In genomic region chr11:69078930-69079607, GRCh38 we compare ENCODE assay signal across 16 cellular contexts.
"Had no signal": no experiment of that assay in that cellular context is flagged by ENCODE, and none has a peak within 500 bp of the region (broad histone marks: within the 10 kb centered on the region; RNA-seq: fewer than 3 reads in every experiment).

No MANE protein-coding gene starts in this region.

- H3K9me3 ChIP-seq: neutrophil, right atrium auricular region had no signal

- ATAC-seq: activated T-cell treated with anti-CD3 and anti-CD28 coated beads, Interleukin-2, amount 50 U/mL, for 4 hours; stimulated activated effector memory CD8-positive, alpha-beta T cell treated with anti-CD3 and anti-CD28 coated beads, Interleukin-12 subunit alpha, Interleukin-12 subunit beta, amount 100 ng/mL, for 72 hours had no signal

- H3K27ac Mint-ChIP-seq: activated B cell treated with CpG ODN at 0.5 μM for 24 hours; activated naive CD8-positive, alpha-beta T cell treated with anti-CD3 and anti-CD28 coated beads for 36 hours had no signal

- H3K9me3 Mint-ChIP-seq: activated B cell treated with CpG ODN at 0.5 μM for 24 hours; activated naive CD8-positive, alpha-beta T cell treated with anti-CD3 and anti-CD28 coated beads for 36 hours; activated T-cell treated with anti-CD3 and anti-CD28 coated beads, Interleukin-2, amount 50 U/mL, for 4 hours; stimulated activated effector memory CD8-positive, alpha-beta T cell treated with anti-CD3 and anti-CD28 coated beads, Interleukin-12 subunit alpha, Interleukin-12 subunit beta, amount 100 ng/mL, for 72 hours had no signal

- H3K27me3 Mint-ChIP-seq: activated B cell treated with CpG ODN at 0.5 μM for 24 hours; activated naive CD8-positive, alpha-beta T cell treated with anti-CD3 and anti-CD28 coated beads for 36 hours had no signal

- H3K4me3 ChIP-seq: lung, right atrium auricular region, SK-N-MC had no signal

- H3K36me3 Mint-ChIP-seq: stimulated activated effector memory CD8-positive, alpha-beta T cell treated with anti-CD3 and anti-CD28 coated beads, Interleukin-12 subunit alpha, Interleukin-12 subunit beta, amount 100 ng/mL, for 72 hours had no signal

- H3K4me3 Mint-ChIP-seq: activated B cell treated with CpG ODN at 0.5 μM for 24 hours; activated naive CD8-positive, alpha-beta T cell treated with anti-CD3 and anti-CD28 coated beads for 36 hours; activated T-cell treated with anti-CD3 and anti-CD28 coated beads, Interleukin-2, amount 50 U/mL, for 4 hours; stimulated activated effector memory CD8-positive, alpha-beta T cell treated with anti-CD3 and anti-CD28 coated beads, Interleukin-12 subunit alpha, Interleukin-12 subunit beta, amount 100 ng/mL, for 72 hours had no signal

- H3K27me3 ChIP-seq: neutrophil, right atrium auricular region had no signal

- H3K27ac ChIP-seq: right atrium auricular region, SK-N-MC had no signal

- DNase-seq: activated B cell treated with CpG ODN at 0.5 μM for 24 hours; activated CD4-positive, alpha-beta T cell treated with anti-CD3 and anti-CD28 coated beads, Interleukin-2, amount 50 U/mL, for 1 hour; activated gamma-delta T cell; activated naive CD8-positive, alpha-beta T cell treated with anti-CD3 and anti-CD28 coated beads for 36 hours; activated T-cell treated with anti-CD3 and anti-CD28 coated beads, Interleukin-2, amount 50 U/mL, for 4 hours; anterior cingulate cortex; hypothalamus; kidney glomerular epithelial cell; midbrain; posterior cingulate gyrus; small intestine had no signal
